In the genomic region with DNA sequence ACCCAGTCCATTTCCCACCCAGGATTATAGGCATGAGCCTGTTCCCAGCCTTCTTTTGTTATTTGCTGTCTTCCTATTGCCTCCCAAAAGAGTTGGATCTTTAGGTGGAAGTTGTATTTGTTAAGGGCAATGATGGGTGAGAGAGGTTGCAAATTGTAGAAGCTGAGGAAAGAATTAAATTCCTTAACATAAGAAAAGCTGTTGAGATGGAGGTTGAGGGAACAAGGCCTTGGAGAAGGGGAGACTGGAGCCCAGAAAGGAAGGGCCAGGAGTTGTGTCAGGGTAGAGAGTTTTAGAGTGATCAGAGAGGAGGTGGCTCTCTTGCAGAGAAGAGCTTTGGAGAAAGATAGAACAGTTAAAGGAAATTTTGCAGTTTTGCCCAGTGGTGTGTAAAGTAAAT, we compare ENCODE assay signal across 1 cellular context.
TF ChIP-seq lines count a peak whose summit lies in the region.

No MANE protein-coding gene starts in this region.

TF ChIP-seq in GM23338, 12 proteins besides CTCF, POLR2A, EP300 and RAD21 (continued from another document):
- TF ChIP-seq, protein P1, sequence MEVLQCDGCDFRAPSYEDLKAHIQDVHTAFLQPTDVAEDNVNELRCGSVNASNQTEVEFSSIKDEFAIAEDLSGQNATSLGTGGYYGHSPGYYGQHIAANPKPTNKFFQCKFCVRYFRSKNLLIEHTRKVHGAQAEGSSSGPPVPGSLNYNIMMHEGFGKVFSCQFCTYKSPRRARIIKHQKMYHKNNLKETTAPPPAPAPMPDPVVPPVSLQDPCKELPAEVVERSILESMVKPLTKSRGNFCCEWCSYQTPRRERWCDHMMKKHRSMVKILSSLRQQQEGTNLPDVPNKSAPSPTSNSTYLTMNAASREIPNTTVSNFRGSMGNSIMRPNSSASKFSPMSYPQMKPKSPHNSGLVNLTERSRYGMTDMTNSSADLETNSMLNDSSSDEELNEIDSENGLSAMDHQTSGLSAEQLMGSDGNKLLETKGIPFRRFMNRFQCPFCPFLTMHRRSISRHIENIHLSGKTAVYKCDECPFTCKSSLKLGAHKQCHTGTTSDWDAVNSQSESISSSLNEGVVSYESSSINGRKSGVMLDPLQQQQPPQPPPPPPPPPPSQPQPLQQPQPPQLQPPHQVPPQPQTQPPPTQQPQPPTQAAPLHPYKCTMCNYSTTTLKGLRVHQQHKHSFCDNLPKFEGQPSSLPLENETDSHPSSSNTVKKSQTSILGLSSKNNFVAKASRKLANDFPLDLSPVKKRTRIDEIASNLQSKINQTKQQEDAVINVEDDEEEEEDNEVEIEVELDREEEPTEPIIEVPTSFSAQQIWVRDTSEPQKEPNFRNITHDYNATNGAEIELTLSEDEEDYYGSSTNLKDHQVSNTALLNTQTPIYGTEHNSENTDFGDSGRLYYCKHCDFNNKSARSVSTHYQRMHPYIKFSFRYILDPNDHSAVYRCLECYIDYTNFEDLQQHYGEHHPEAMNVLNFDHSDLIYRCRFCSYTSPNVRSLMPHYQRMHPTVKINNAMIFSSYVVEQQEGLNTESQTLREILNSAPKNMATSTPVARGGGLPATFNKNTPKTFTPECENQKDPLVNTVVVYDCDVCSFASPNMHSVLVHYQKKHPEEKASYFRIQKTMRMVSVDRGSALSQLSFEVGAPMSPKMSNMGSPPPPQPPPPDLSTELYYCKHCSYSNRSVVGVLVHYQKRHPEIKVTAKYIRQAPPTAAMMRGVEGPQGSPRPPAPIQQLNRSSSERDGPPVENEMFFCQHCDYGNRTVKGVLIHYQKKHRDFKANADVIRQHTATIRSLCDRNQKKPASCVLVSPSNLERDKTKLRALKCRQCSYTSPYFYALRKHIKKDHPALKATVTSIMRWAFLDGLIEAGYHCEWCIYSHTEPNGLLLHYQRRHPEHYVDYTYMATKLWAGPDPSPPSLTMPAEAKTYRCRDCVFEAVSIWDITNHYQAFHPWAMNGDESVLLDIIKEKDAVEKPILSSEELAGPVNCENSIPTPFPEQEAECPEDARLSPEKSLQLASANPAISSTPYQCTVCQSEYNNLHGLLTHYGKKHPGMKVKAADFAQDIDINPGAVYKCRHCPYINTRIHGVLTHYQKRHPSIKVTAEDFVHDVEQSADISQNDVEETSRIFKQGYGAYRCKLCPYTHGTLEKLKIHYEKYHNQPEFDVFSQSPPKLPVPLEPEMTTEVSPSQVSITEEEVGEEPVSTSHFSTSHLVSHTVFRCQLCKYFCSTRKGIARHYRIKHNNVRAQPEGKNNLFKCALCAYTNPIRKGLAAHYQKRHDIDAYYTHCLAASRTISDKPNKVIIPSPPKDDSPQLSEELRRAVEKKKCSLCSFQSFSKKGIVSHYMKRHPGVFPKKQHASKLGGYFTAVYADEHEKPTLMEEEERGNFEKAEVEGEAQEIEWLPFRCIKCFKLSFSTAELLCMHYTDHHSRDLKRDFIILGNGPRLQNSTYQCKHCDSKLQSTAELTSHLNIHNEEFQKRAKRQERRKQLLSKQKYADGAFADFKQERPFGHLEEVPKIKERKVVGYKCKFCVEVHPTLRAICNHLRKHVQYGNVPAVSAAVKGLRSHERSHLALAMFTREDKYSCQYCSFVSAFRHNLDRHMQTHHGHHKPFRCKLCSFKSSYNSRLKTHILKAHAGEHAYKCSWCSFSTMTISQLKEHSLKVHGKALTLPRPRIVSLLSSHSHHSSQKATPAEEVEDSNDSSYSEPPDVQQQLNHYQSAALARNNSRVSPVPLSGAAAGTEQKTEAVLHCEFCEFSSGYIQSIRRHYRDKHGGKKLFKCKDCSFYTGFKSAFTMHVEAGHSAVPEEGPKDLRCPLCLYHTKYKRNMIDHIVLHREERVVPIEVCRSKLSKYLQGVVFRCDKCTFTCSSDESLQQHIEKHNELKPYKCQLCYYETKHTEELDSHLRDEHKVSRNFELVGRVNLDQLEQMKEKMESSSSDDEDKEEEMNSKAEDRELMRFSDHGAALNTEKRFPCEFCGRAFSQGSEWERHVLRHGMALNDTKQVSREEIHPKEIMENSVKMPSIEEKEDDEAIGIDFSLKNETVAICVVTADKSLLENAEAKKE (CRISPR knock-in tag; IDR thresholded peaks at IDR 0.05), result no peak
- TF ChIP-seq EZH2phosphoT487 (IDR thresholded peaks at IDR 0.05; ENCODE audit: unreplicated experiment) (no peak), ZNF331 (CRISPR knock-in tag; IDR thresholded peaks at IDR 0.05; ENCODE audit: low read depth) (no peak), STAT1 (IDR thresholded peaks at IDR 0.05; ENCODE audit: unreplicated experiment) (no peak), JUNB (IDR thresholded peaks at IDR 0.05; ENCODE audit: unreplicated experiment) (no peak), ZNF114 (CRISPR knock-in tag; IDR thresholded peaks at IDR 0.05) (no peak), CREB1 (CRISPR knock-in tag; IDR thresholded peaks at IDR 0.05; ENCODE audit: low read depth) (no peak)
- TF ChIP-seq, protein P2, sequence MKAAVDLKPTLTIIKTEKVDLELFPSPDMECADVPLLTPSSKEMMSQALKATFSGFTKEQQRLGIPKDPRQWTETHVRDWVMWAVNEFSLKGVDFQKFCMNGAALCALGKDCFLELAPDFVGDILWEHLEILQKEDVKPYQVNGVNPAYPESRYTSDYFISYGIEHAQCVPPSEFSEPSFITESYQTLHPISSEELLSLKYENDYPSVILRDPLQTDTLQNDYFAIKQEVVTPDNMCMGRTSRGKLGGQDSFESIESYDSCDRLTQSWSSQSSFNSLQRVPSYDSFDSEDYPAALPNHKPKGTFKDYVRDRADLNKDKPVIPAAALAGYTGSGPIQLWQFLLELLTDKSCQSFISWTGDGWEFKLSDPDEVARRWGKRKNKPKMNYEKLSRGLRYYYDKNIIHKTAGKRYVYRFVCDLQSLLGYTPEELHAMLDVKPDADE (IDR thresholded peaks at IDR 0.05), result no peak
- TF ChIP-seq, protein P3, sequence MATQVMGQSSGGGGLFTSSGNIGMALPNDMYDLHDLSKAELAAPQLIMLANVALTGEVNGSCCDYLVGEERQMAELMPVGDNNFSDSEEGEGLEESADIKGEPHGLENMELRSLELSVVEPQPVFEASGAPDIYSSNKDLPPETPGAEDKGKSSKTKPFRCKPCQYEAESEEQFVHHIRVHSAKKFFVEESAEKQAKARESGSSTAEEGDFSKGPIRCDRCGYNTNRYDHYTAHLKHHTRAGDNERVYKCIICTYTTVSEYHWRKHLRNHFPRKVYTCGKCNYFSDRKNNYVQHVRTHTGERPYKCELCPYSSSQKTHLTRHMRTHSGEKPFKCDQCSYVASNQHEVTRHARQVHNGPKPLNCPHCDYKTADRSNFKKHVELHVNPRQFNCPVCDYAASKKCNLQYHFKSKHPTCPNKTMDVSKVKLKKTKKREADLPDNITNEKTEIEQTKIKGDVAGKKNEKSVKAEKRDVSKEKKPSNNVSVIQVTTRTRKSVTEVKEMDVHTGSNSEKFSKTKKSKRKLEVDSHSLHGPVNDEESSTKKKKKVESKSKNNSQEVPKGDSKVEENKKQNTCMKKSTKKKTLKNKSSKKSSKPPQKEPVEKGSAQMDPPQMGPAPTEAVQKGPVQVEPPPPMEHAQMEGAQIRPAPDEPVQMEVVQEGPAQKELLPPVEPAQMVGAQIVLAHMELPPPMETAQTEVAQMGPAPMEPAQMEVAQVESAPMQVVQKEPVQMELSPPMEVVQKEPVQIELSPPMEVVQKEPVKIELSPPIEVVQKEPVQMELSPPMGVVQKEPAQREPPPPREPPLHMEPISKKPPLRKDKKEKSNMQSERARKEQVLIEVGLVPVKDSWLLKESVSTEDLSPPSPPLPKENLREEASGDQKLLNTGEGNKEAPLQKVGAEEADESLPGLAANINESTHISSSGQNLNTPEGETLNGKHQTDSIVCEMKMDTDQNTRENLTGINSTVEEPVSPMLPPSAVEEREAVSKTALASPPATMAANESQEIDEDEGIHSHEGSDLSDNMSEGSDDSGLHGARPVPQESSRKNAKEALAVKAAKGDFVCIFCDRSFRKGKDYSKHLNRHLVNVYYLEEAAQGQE (IDR thresholded peaks at IDR 0.05; ENCODE audit: unreplicated experiment), result no peak
